1 cellular context compared by ENCODE assay signal in the genomic region with DNA sequence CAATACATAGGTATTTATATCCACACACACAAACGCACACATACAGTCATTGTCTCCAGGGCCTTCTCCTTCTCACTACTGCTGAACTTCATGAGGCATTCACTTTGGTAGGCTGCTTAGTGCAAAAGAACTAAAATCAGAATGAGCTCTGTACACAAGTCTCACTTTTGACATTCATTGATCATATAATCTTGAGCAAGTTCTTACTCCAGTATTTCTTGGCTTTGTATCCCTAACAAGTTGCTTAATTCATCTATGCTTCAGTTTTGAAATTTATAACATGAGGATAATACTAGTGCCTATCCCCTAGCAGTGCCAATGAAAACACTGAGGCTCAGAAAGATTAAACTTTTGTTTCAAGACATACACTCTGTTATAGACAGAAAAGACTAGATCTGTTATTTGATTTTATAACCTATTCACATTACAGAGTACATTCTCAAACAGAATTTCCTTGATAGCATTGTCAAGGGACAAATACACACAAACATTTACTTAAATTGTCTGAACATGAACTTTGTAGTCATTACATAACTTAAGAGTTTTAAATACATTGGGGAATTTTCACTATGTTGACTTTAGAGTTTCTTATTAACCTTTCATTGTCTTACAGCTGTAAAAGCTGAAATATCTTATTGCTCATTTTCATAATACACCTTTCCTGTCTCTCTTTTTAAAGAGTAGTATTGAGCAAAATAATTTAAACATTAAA.
TF ChIP-seq lines count a peak whose summit lies in the region.

No MANE protein-coding gene starts in this region.

TF ChIP-seq in HepG2, 621 proteins besides CTCF, POLR2A, EP300 and RAD21 (continued from another document):
- peak; percentile 59; the same call in 1 of the 2 replicates for TF ChIP-seq HOMEZ (CRISPR knock-in tag; IDR thresholded peaks at IDR 0.05; ENCODE audit: low read depth)
- peak; percentile 83 for TF ChIP-seq GATAD2A (CRISPR knock-in tag; IDR thresholded peaks at IDR 0.05)
- TF ChIP-seq ARID2 (CRISPR knock-in tag; IDR thresholded peaks at IDR 0.05; ENCODE audit: borderline replicate concordance), result no peak
- TF ChIP-seq TBX2 (CRISPR knock-in tag; IDR thresholded peaks at IDR 0.05; ENCODE audit: borderline replicate concordance), result no peak
- TF ChIP-seq ZNF280D (CRISPR knock-in tag; IDR thresholded peaks at IDR 0.05), result no peak
- TF ChIP-seq FOXJ3 (CRISPR knock-in tag; IDR thresholded peaks at IDR 0.05; ENCODE audit: borderline replicate concordance), result peak; percentile 70; the same call in 1 of the 2 replicates
- TF ChIP-seq ETS1 (CRISPR knock-in tag; IDR thresholded peaks at IDR 0.05), result no peak
- peak; percentile 28; the same call in 1 of the 2 replicates for TF ChIP-seq NR2F6 (IDR thresholded peaks at IDR 0.05)
- TF ChIP-seq NR2F6 (CRISPR knock-in tag; IDR thresholded peaks at IDR 0.05), result 0 out of 2 replicates have a peak, but pooled peaks have one; percentile 27
- no peak for TF ChIP-seq FOXO1 (CRISPR knock-in tag; IDR thresholded peaks at IDR 0.05)
- no peak for TF ChIP-seq CHD4 (IDR thresholded peaks at IDR 0.05; ENCODE audit: borderline replicate concordance, low read length)
- peak; percentile 70 for TF ChIP-seq RXRB (CRISPR knock-in tag; IDR thresholded peaks at IDR 0.05; ENCODE audit: borderline replicate concordance)
- TF ChIP-seq ZMYM4 (CRISPR knock-in tag; IDR thresholded peaks at IDR 0.05), result no peak; the same call in 1 of the 2 replicates
- no peak for TF ChIP-seq SP5 (CRISPR knock-in tag; IDR thresholded peaks at IDR 0.05; ENCODE audit: borderline replicate concordance, low read depth)
- no peak for TF ChIP-seq RNF2 (conservative IDR thresholded peaks at IDR 0.05; ENCODE audit: low read depth)
- no peak for TF ChIP-seq ZNF251 (CRISPR knock-in tag; IDR thresholded peaks at IDR 0.05)
